Comparison of ENCODE assay signal across 9 cellular contexts in genomic region chr2:230447455-230448451, GRCh38. TPM values are rescaled to one million over a fixed set of nuclear protein-coding genes. Genes with fewer than 3 reads are reported as not detected.
A peak's percentile ranks its signal among the peaks of the same experiment; 100 is the strongest.
DNase-seq lines count a peak whose midpoint lies in the region; ATAC-seq, FAIRE-seq and TF ChIP-seq lines count a peak whose summit lies in the region.
"Had no signal": no experiment of that assay in that cellular context is flagged by ENCODE, and none has a peak within 500 bp of the region (broad histone marks: within the 10 kb centered on the region; RNA-seq: fewer than 3 reads in every experiment).

No MANE protein-coding gene starts in this region.

- peaks cover 17% of the 10 kb centered on the region for H3K4me1 Mint-ChIP-seq in endothelial cell (ENCODE audit: unreplicated experiment)

- H4K20me1 ChIP-seq in smooth muscle cell (ENCODE audit: low read depth) = no peaks in the 10 kb centered on the region
- H4K20me1 ChIP-seq in HepG2 (ENCODE audit: insufficient read depth, low read length) = no peaks in the 10 kb centered on the region

- 89% methylated on average over 8 of the region's 8 CpGs for WGBS in smooth muscle cell (ENCODE audit: low lambda C conversion rate)
- 89% methylated on average over 8 of the region's 8 CpGs for WGBS in HepG2 (ENCODE audit: low lambda C conversion rate)

- CTCF ChIA-PET in HepG2 (lab: Yijun Ruan, JAX; ENCODE audit: low intra/inter-chr PET ratio, low total read pairs) = no interaction called here

- peaks cover 12% of the 10 kb centered on the region for H3K36me3 Mint-ChIP-seq in endothelial cell (ENCODE audit: low read depth, unreplicated experiment)

- H3K4me1 ChIP-seq in smooth muscle cell (ENCODE audit: low read depth) (no peaks in the 10 kb centered on the region), HepG2 (ENCODE audit: insufficient read depth, low read length) (no peaks in the 10 kb centered on the region)

- H3K27ac Mint-ChIP-seq in endothelial cell (ENCODE audit: unreplicated experiment) = peak overlapping the region; percentile 81

- no peak overlapping the region for H3K4me2 ChIP-seq in smooth muscle cell
- H3K4me2 ChIP-seq in HepG2 (ENCODE audit: low read depth, low read length) = no peak overlapping the region

- POLR2A ChIA-PET in HepG2 (lab: Yijun Ruan, JAX) = no interaction called here

- DNase-seq in GM12892 (ENCODE audit: insufficient read length) = no peak
- DNase-seq in endothelial cell (ENCODE audit: low spot score) = no peak
- no peak for DNase-seq in smooth muscle cell (lab: John Stamatoyannopoulos, UW; ENCODE audit: unreplicated experiment)
- DNase-seq in Right ventricle myocardium superior = no peak
- no peak for DNase-seq in D721Med (ENCODE audit: insufficient read length, low spot score)
- no peak for DNase-seq in HepG2 (ENCODE audit: low spot score)
- DNase-seq: small intestine had no signal

- TF ChIP-seq CTCF in endothelial cell (IDR thresholded peaks at IDR 0.05; ENCODE audit: unreplicated experiment) (no peak), smooth muscle cell (IDR thresholded peaks at IDR 0.05; ENCODE audit: borderline replicate concordance, insufficient read depth, poor library complexity, severe bottlenecking) (no peak), D721Med (IDR thresholded peaks at IDR 0.05; ENCODE audit: insufficient read depth, missing control alignments) (no peak), HepG2 (CRISPR knock-in tag; IDR thresholded peaks at IDR 0.05) (no peak)

- in situ Hi-C loops in HepG2 (cut with HindIII; ENCODE audit: extremely low pct_ligation_motif_present, low pct_unique_long_range_greater_than_20kb) = no loop called here

- H3K9me3 ChIP-seq in smooth muscle cell (replicated peaks; ENCODE audit: low read depth) = no peaks in the 10 kb centered on the region
- H3K9me3 ChIP-seq in HepG2 (ENCODE audit: low read length) = no peaks in the 10 kb centered on the region

- H3K79me2 ChIP-seq in smooth muscle cell (ENCODE audit: low read depth) (no peaks in the 10 kb centered on the region), HepG2 (ENCODE audit: insufficient read depth, low read length) (no peaks in the 10 kb centered on the region)

- no peaks in the 10 kb centered on the region for H3F3A ChIP-seq in smooth muscle cell (ENCODE audit: low read depth)

- ATAC-seq in GM21423 (IDR thresholded peaks at IDR 0.05; ENCODE audit: unreplicated experiment) (peak; percentile 75), HG03469 (IDR thresholded peaks at IDR 0.05; ENCODE audit: unreplicated experiment) (peak; percentile 63), Right ventricle myocardium superior (ENCODE audit: poor library complexity) (no peak), HepG2 (no peak)

- H3K27me3 Mint-ChIP-seq in endothelial cell (ENCODE audit: unreplicated experiment) = peaks cover 2% of the 10 kb centered on the region

- TF ChIP-seq POLR2A in GM12892 (IDR thresholded peaks at IDR 0.05; ENCODE audit: low read depth, low read length) (no peak; the same call in 1 of the 2 replicates), HepG2 (IDR thresholded peaks at IDR 0.05; ENCODE audit: insufficient read depth in 1 of 2, low read depth in 2 of 2, low read length in 2 of 2) (no peak)

- TF ChIP-seq EP300 in HepG2 (IDR thresholded peaks at IDR 0.05; ENCODE audit: low read depth in 2 of 2, low read length in 2 of 2) (no peak), HepG2 (CRISPR knock-in tag; IDR thresholded peaks at IDR 0.05; ENCODE audit: borderline replicate concordance) (no peak)

- intact Hi-C loops in Right ventricle myocardium superior (cut with DNase I) = no loop called here
- intact Hi-C loops in HepG2 (cut with micrococcal nuclease; ENCODE audit: unreplicated experiment) = no loop called here

- no peak overlapping the region for H3K4me3 Mint-ChIP-seq in endothelial cell (ENCODE audit: unreplicated experiment)

- no peak overlapping the region for H3K27ac ChIP-seq in smooth muscle cell (ENCODE audit: low read depth)
- no peak overlapping the region for H3K27ac ChIP-seq in HepG2 (ENCODE audit: extremely low read length, insufficient read depth, low read length)

- H3K36me3 ChIP-seq in smooth muscle cell (ENCODE audit: low read depth) (no peaks in the 10 kb centered on the region), HepG2 (replicated peaks in 1 of 2; ENCODE audit: control insufficient read depth in 1 of 2, insufficient read depth in 2 of 2, low read length in 2 of 2) (peaks cover 3 to 15% of the 10 kb centered on the region in 2 experiments; a peak in 4 of 5 replicates)

- no peaks in the 10 kb centered on the region for H3K27me3 ChIP-seq in smooth muscle cell (ENCODE audit: low read depth)
- H3K27me3 ChIP-seq in HepG2 (ENCODE audit: control insufficient read depth in 1 of 2, insufficient read depth in 2 of 2, low read length in 2 of 2) = no peaks in the 10 kb centered on the region

- FAIRE-seq in GM12892 (lab: Jason Lieb, UNC) (peak; percentile 96), D721Med (lab: Jason Lieb, UNC) (no peak), HepG2 (lab: Jason Lieb, UNC) (no peak)
- FAIRE-seq: small intestine had no signal

- H3K9me3 Mint-ChIP-seq in endothelial cell (ENCODE audit: unreplicated experiment) = no peaks in the 10 kb centered on the region

- no peak for TF ChIP-seq RAD21 in HepG2 (CRISPR knock-in tag; IDR thresholded peaks at IDR 0.05)

- H3K9ac ChIP-seq in smooth muscle cell (ENCODE audit: low read depth) (no peak overlapping the region), HepG2 (ENCODE audit: insufficient read depth, low read depth, low read length) (no peak overlapping the region)

- no peak overlapping the region for H3K4me3 ChIP-seq in smooth muscle cell
- no peak overlapping the region for H3K4me3 ChIP-seq in HepG2 (replicated peaks in 1 of 3; ENCODE audit: insufficient read depth in 1 of 3, low read depth in 2 of 3, low read length in 3 of 3)

- H2AFZ ChIP-seq in smooth muscle cell (ENCODE audit: low read depth) (no peak overlapping the region), HepG2 (ENCODE audit: low read length) (no peak overlapping the region)

- BruUV-seq in HepG2 (replicated peaks; lab: Mats Ljungman, UMichigan) = no TSS peak

TF ChIP-seq in HepG2, 621 proteins besides CTCF, POLR2A, EP300 and RAD21:
- TF ChIP-seq PITX1 (CRISPR knock-in tag; IDR thresholded peaks at IDR 0.05) (no peak), SP2 (CRISPR knock-in tag; IDR thresholded peaks at IDR 0.05) (no peak), ZBTB42 (CRISPR knock-in tag; IDR thresholded peaks at IDR 0.05) (no peak)

RNA-seq across cellular contexts. Expression of gene SP100, which starts 31.8 kb away (rescaled TPM):
- polyA plus RNA-seq in GM12892 (2012; ENCODE audit: missing spikeins) = 228 TPM
- total RNA-seq in endothelial cell (ENCODE audit: unreplicated experiment) = 8.3 TPM
- 14.6 and 15.5 TPM in 2 replicates for total RNA-seq in smooth muscle cell
- polyA plus RNA-seq in smooth muscle cell = 9.5 and 14.7 TPM in 2 replicates
- total RNA-seq in Right ventricle myocardium superior = 50.9 TPM
- 13.6 and 16.5 TPM in 2 replicates for total RNA-seq in HepG2 (2016; rRNA removed; fragmentation: Illumina TruSeq; extraction: Trizol)
- total RNA-seq in HepG2 (2016; cell fraction: cytosol; rRNA removed; fragmentation: Illumina TruSeq; extraction: Trizol; ENCODE audit: low read depth) = 22.2 and 28.9 TPM in 2 replicates
- 14.4 and 15.9 TPM in 2 replicates for total RNA-seq in HepG2 (2016; cell fraction: insoluble cytoplasmic fraction; rRNA removed; fragmentation: Illumina TruSeq; extraction: Trizol)
- total RNA-seq in HepG2 (2016; cell fraction: membrane; rRNA removed; fragmentation: Illumina TruSeq; extraction: Trizol) = 16.9 and 18.4 TPM in 2 replicates
- total RNA-seq in HepG2 (2016; cell fraction: nucleus; rRNA removed; fragmentation: Illumina TruSeq; extraction: Trizol) = 18.7 and 19.2 TPM in 2 replicates
- 12.6 and 13.2 TPM in 2 replicates for polyA plus RNA-seq in HepG2 (2011; rRNA removed)
- polyA plus RNA-seq in HepG2 (2011; cell fraction: cytosol; rRNA removed) = 4.5 and 9.2 TPM in 2 replicates
- 10.7 and 15.6 TPM in 2 replicates for polyA plus RNA-seq in HepG2 (2011; cell fraction: nucleus; rRNA removed)
- 12.7 and 18.2 TPM in 2 replicates for polyA plus RNA-seq in HepG2 (2012)
- polyA plus RNA-seq in HepG2 (2016; cell fraction: cytosol; fragmentation: Illumina TruSeq; extraction: Trizol; ENCODE audit: low read depth) = 4.0 and 5.2 TPM in 2 replicates
- polyA plus RNA-seq in HepG2 (2016; cell fraction: insoluble cytoplasmic fraction; fragmentation: Illumina TruSeq; extraction: Trizol; ENCODE audit: low read depth) = 14.5 and 15.9 TPM in 2 replicates
- 5.8 and 6.2 TPM in 2 replicates for polyA plus RNA-seq in HepG2 (2016; cell fraction: membrane; fragmentation: Illumina TruSeq; extraction: Trizol; ENCODE audit: low read depth)
- polyA plus RNA-seq in HepG2 (2016; cell fraction: nucleus; fragmentation: Illumina TruSeq; extraction: Trizol; ENCODE audit: insufficient read depth, low read depth) = 19.8 and 29.2 TPM in 2 replicates
- 7.7 and 15.4 TPM in 2 replicates for polyA minus RNA-seq in HepG2 (2011; rRNA and poly(A)+ RNA removed; ENCODE audit: low replicate concordance)
- 7.0 and 9.0 TPM in 2 replicates for polyA minus RNA-seq in HepG2 (2011; cell fraction: cytosol; rRNA and poly(A)+ RNA removed)
- polyA minus RNA-seq in HepG2 (2011; cell fraction: nucleus; rRNA and poly(A)+ RNA removed) = 40.8 and 50.2 TPM in 2 replicates

Comparison
In these comparisons a context has a peak if more than half of its experiments do, and no peak if none do; other contexts are left out.
1. ATAC-seq: peak in GM21423 (single experiment) and HG03469 (single experiment); none in Right ventricle myocardium superior (single experiment) and HepG2 (single experiment).